Comparison of ENCODE assay signal across 8 cellular contexts in the genomic region with DNA sequence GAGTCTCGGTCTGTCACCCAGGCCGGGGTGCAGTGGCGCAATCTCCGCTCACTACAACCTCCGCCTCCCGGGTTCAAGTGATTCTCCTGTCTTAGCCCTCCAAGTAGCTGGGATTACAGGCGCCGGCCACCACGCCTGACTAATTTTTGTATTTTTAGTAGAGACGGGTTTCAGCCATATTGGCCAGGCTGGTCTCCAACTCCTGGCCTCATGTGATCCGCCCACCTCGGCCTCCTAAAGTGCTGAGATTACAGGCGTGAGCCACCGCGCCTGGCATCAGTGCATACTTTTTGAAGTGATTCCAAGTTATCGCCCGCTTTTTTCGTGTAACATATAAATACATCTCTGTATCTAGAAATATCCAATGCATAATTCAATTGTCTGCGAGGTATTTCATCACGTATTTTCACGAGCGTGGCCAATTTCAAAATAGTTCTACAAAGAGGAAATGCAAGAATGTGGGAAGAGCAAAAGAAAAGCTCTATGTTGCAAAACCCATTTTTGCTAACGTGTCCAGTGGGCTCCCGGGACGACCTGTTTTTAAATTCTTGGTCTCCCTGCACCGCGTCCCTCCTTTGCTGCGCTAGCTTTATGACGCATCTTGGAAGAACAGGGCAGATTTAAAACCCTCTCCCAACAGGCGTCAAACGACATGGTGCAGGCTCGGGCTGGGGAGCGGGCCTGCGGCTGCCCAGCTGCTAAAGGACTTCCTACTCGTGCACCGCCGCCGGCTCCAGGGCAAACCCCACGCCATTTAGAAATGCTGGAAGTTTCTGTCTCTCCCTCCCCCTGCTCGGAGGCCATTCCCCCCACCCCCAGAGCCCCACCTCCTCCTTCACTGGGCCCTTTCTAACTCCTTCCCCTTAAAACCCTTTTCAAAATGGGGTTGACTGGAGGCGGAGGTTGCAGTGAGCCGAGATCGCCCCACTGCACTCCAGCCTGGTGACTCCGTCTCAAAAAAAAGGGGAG. TPM values are rescaled to one million over a fixed set of nuclear protein-coding genes. Genes with fewer than 3 reads are reported as not detected.
DNase-seq lines count a peak whose midpoint lies in the region; ATAC-seq, FAIRE-seq and TF ChIP-seq lines count a peak whose summit lies in the region.

No MANE protein-coding gene starts in this region.

- POLR2A ChIA-PET in HepG2 (lab: Yijun Ruan, JAX) = interaction anchor here (1.5 to 1.8 kb wide), 2 partner anchors 11 to 17 kb away, joined by 3 to 12 read pairs; no protein-coding TSS in a partner anchor

- CTCF ChIA-PET in HepG2 (lab: Yijun Ruan, JAX; ENCODE audit: low intra/inter-chr PET ratio, low total read pairs) = no interaction called here

- H3K36me3 ChIP-seq in HepG2 (replicated peaks in 1 of 2; ENCODE audit: control insufficient read depth in 1 of 2, insufficient read depth in 2 of 2, low read length in 2 of 2) = 0 out of 5 replicates have a peak, but pooled peaks cover 0 to 3% of the 10 kb centered on the region in 2 experiments

- no peak overlapping the region for H3K9ac ChIP-seq in HepG2 (ENCODE audit: insufficient read depth, low read depth, low read length)

- 74% methylated on average over 44 of the region's 44 CpGs for WGBS in HepG2 (ENCODE audit: low lambda C conversion rate)

- H4K20me1 ChIP-seq in HepG2 (ENCODE audit: insufficient read depth, low read length) = no peaks in the 10 kb centered on the region

- peaks cover 51% of the 10 kb centered on the region for H3K4me1 ChIP-seq in HepG2 (ENCODE audit: insufficient read depth, low read length)

- no peak for TF ChIP-seq EP300 in HepG2 (IDR thresholded peaks at IDR 0.05; ENCODE audit: low read depth in 2 of 2, low read length in 2 of 2)
- no peak for TF ChIP-seq EP300 in HepG2 (CRISPR knock-in tag; IDR thresholded peaks at IDR 0.05; ENCODE audit: borderline replicate concordance)

- no peak for FAIRE-seq in HepG2 (lab: Jason Lieb, UNC)

- H3K4me2 ChIP-seq in HepG2 (ENCODE audit: low read depth, low read length) = peak overlapping the region; percentile 51

- ATAC-seq in HepG2 (no peak), HG03520 (IDR thresholded peaks at IDR 0.05; ENCODE audit: unreplicated experiment) (no peak), HG02678 (IDR thresholded peaks at IDR 0.05; ENCODE audit: unreplicated experiment) (no peak)

- TF ChIP-seq CTCF in HepG2 (CRISPR knock-in tag; IDR thresholded peaks at IDR 0.05) = no peak

- peak overlapping the region; percentile 57 to 95 (median 85); a peak in 4 of 6 replicates for H3K4me3 ChIP-seq in HepG2 (replicated peaks in 1 of 3; ENCODE audit: insufficient read depth in 1 of 3, low read depth in 2 of 3, low read length in 3 of 3)

- no peak for TF ChIP-seq POLR2A in HepG2 (IDR thresholded peaks at IDR 0.05; ENCODE audit: insufficient read depth in 1 of 2, low read depth in 2 of 2, low read length in 2 of 2)

- intact Hi-C loops in HepG2 (cut with micrococcal nuclease; ENCODE audit: unreplicated experiment) = loop anchor here (5.0 kb wide), 1 partner anchor 40 kb away; no protein-coding TSS in a partner anchor

- BruUV-seq in HepG2 (replicated peaks; lab: Mats Ljungman, UMichigan) = TSS peak; percentile 57

- no peak overlapping the region for H3K27ac ChIP-seq in HepG2 (ENCODE audit: extremely low read length, insufficient read depth, low read length)

- TF ChIP-seq RAD21 in HepG2 (CRISPR knock-in tag; IDR thresholded peaks at IDR 0.05) = no peak

- H2AFZ ChIP-seq in HepG2 (ENCODE audit: low read length) = no peak overlapping the region

- in situ Hi-C loops in HepG2 (cut with HindIII; ENCODE audit: extremely low pct_ligation_motif_present, low pct_unique_long_range_greater_than_20kb) = no loop called here

- H3K9me3 ChIP-seq in HepG2 (ENCODE audit: low read length) = no peaks in the 10 kb centered on the region

- H3K27me3 ChIP-seq in HepG2 (ENCODE audit: control insufficient read depth in 1 of 2, insufficient read depth in 2 of 2, low read length in 2 of 2) = no peaks in the 10 kb centered on the region; a peak in 1 of 5 replicates

- peaks cover 34% of the 10 kb centered on the region for H3K79me2 ChIP-seq in HepG2 (ENCODE audit: insufficient read depth, low read length)

- DNase-seq in stimulated activated CD4-positive, alpha-beta T cell treated with anti-CD3 and anti-CD28 coated beads, Interleukin-4, amount 100 ng/mL, for 1 hour = peak; percentile 19
- no peak for DNase-seq in stimulated activated CD4-positive, alpha-beta T cell treated with anti-CD3 and anti-CD28 coated beads, Interleukin-2, amount 100 ng/mL, for 24 hours
- DNase-seq in SIG-M5 (lab: John Stamatoyannopoulos, UW) (peak; percentile 80), ecto neural progenitor cell (ENCODE audit: low spot score) (peak; percentile 64), HepG2 (ENCODE audit: low spot score) (no peak)
- peak; percentile 9 for DNase-seq in stimulated activated naive CD4-positive, alpha-beta T cell treated with Interleukin-2 at 50 U/mL for 16 hours (lab: John Stamatoyannopoulos, UW)

TF ChIP-seq in HepG2, 621 proteins besides CTCF, POLR2A, EP300 and RAD21:
- TF ChIP-seq ZBTB38 (CRISPR knock-in tag; IDR thresholded peaks at IDR 0.05) (peak; percentile 88), ZNF160 (CRISPR knock-in tag; IDR thresholded peaks at IDR 0.05) (no peak), RFX1 (IDR thresholded peaks at IDR 0.05) (no peak)
- TF ChIP-seq, protein P1, sequence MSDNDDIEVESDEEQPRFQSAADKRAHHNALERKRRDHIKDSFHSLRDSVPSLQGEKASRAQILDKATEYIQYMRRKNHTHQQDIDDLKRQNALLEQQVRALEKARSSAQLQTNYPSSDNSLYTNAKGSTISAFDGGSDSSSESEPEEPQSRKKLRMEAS (IDR thresholded peaks at IDR 0.05) = 0 out of 2 replicates have a peak, but pooled peaks have one; percentile 21

RNA-seq across cellular contexts. Expression of a gene that starts 0.9 kb away (rescaled TPM):
- total RNA-seq in HepG2 (2016; rRNA removed; fragmentation: Illumina TruSeq; extraction: Trizol) = 50.3 and 61.3 TPM in 2 replicates
- 140 and 148 TPM in 2 replicates for total RNA-seq in HepG2 (2016; cell fraction: cytosol; rRNA removed; fragmentation: Illumina TruSeq; extraction: Trizol; ENCODE audit: low read depth)
- total RNA-seq in HepG2 (2016; cell fraction: insoluble cytoplasmic fraction; rRNA removed; fragmentation: Illumina TruSeq; extraction: Trizol) = 49.5 and 63.1 TPM in 2 replicates
- total RNA-seq in HepG2 (2016; cell fraction: membrane; rRNA removed; fragmentation: Illumina TruSeq; extraction: Trizol) = 200 and 205 TPM in 2 replicates
- total RNA-seq in HepG2 (2016; cell fraction: nucleus; rRNA removed; fragmentation: Illumina TruSeq; extraction: Trizol) = 31.5 and 38.1 TPM in 2 replicates
- polyA plus RNA-seq in HepG2 (2011; rRNA removed) = 107 and 117 TPM in 2 replicates
- polyA plus RNA-seq in HepG2 (2011; cell fraction: cytosol; rRNA removed) = 81.1 and 96.5 TPM in 2 replicates
- polyA plus RNA-seq in HepG2 (2011; cell fraction: nucleus; rRNA removed) = 29.9 and 35.2 TPM in 2 replicates
- polyA plus RNA-seq in HepG2 (2012) = 58.6 and 61.4 TPM in 2 replicates
- 168 and 186 TPM in 2 replicates for polyA plus RNA-seq in HepG2 (2016; cell fraction: cytosol; fragmentation: Illumina TruSeq; extraction: Trizol; ENCODE audit: low read depth)
- 61.0 and 68.1 TPM in 2 replicates for polyA plus RNA-seq in HepG2 (2016; cell fraction: insoluble cytoplasmic fraction; fragmentation: Illumina TruSeq; extraction: Trizol; ENCODE audit: low read depth)
- polyA plus RNA-seq in HepG2 (2016; cell fraction: membrane; fragmentation: Illumina TruSeq; extraction: Trizol; ENCODE audit: low read depth) = 212 and 216 TPM in 2 replicates
- 64.8 and 65.1 TPM in 2 replicates for polyA plus RNA-seq in HepG2 (2016; cell fraction: nucleus; fragmentation: Illumina TruSeq; extraction: Trizol; ENCODE audit: insufficient read depth, low read depth)
- polyA minus RNA-seq in HepG2 (2011; rRNA and poly(A)+ RNA removed; ENCODE audit: low replicate concordance) = 86.4 and 152 TPM in 2 replicates
- 57.1 and 57.5 TPM in 2 replicates for polyA minus RNA-seq in HepG2 (2011; cell fraction: cytosol; rRNA and poly(A)+ RNA removed)
- polyA minus RNA-seq in HepG2 (2011; cell fraction: nucleus; rRNA and poly(A)+ RNA removed) = 23.6 and 27.8 TPM in 2 replicates

Comparison
In these comparisons a context has a peak if more than half of its experiments do, and no peak if none do; other contexts are left out.
1. DNase-seq: peak in stimulated activated CD4-positive, alpha-beta T cell treated with anti-CD3 and anti-CD28 coated beads, Interleukin-4, amount 100 ng/mL, for 1 hour (single experiment), SIG-M5 (single experiment), ecto neural progenitor cell (single experiment) and stimulated activated naive CD4-positive, alpha-beta T cell treated with Interleukin-2 at 50 U/mL for 16 hours (single experiment); none in stimulated activated CD4-positive, alpha-beta T cell treated with anti-CD3 and anti-CD28 coated beads, Interleukin-2, amount 100 ng/mL, for 24 hours (0 of 2) and HepG2 (single experiment).